ENCODE assay signal across 9 cellular contexts in genomic region chr17:80034977-80035686, GRCh38. TPM values are rescaled to one million over a fixed set of nuclear protein-coding genes. Genes with fewer than 3 reads are reported as not detected.
DNase-seq lines count a peak whose midpoint lies in the region; ATAC-seq and TF ChIP-seq lines count a peak whose summit lies in the region.
"Had no signal": no experiment of that assay in that cellular context is flagged by ENCODE, and none has a peak within 500 bp of the region (broad histone marks: within the 10 kb centered on the region; RNA-seq: fewer than 3 reads in every experiment).

No MANE protein-coding gene starts in this region.

- no peaks in the 10 kb centered on the region for H3K36me3 ChIP-seq in lower lobe of right lung

- H3K27me3 ChIP-seq in lower lobe of right lung (ENCODE audit: low read depth): no peaks in the 10 kb centered on the region

- ATAC-seq in HG02678 (IDR thresholded peaks at IDR 0.05; ENCODE audit: unreplicated experiment) (peak; percentile 22), lower lobe of right lung (no peak), GM18517 (IDR thresholded peaks at IDR 0.05; ENCODE audit: unreplicated experiment) (no peak)
- ATAC-seq in stimulated activated naive CD8-positive, alpha-beta T cell treated with anti-CD3 and anti-CD28 coated beads, Interleukin-15, Interleukin-2, amounts not matched to agents 100 U/mL and 50 U/mL, for 24 hours: peak; percentile 14

- peaks cover 24% of the 10 kb centered on the region for H3K4me1 ChIP-seq in lower lobe of right lung

- H3K4me3 ChIP-seq in choroid plexus epithelial cell (ENCODE audit: low read depth, low read length): peak overlapping the region; percentile 89
- peak overlapping the region; percentile 94 for H3K4me3 ChIP-seq in lower lobe of right lung

- H3K27ac ChIP-seq in VCaP (peak overlapping the region; percentile 98), lower lobe of right lung (peak overlapping the region; percentile 68)

- H3K9me3 ChIP-seq in lower lobe of right lung: no peaks in the 10 kb centered on the region

- intact Hi-C loops in lower lobe of right lung (cut with DNase I): no loop called here

- TF ChIP-seq CTCF in VCaP (conservative IDR thresholded peaks at IDR 0.05) (no peak), choroid plexus epithelial cell (conservative IDR thresholded peaks at IDR 0.05; ENCODE audit: low read depth, low read length) (no peak), lower lobe of right lung (IDR thresholded peaks at IDR 0.05) (no peak)

- DNase-seq in CMK (ENCODE audit: low read depth): peak; percentile 18
- DNase-seq in choroid plexus epithelial cell (ENCODE audit: low read depth): peak; percentile 55
- DNase-seq in lower lobe of right lung: peak; percentile 66
- peak; percentile 46 for DNase-seq in stimulated activated naive CD8-positive, alpha-beta T cell treated with anti-CD3 and anti-CD28 coated beads, Interleukin-15, Interleukin-2, amounts not matched to agents 100 U/mL and 50 U/mL, for 24 hours
- DNase-seq in AML-193 (lab: John Stamatoyannopoulos, UW): no peak

RNA-seq across cellular contexts. Expression of gene TBC1D16, which starts 0.5 kb away (rescaled TPM):
- total RNA-seq in lower lobe of right lung: 24.7 TPM

RNA-seq across cellular contexts. Expression of gene CCDC40, which starts 1.3 kb away (rescaled TPM):
- 14.1 TPM for total RNA-seq in lower lobe of right lung
- total RNA-seq: T-helper 1 cell treated with Interleukin-12 subunit alpha and Interleukin-12 subunit beta and Interleukin-4 antibody, amounts not matched to agents 30 ng/mL and 1 ng/mL, for 36 hours had no signal

Comparison
In these comparisons a context has a peak if more than half of its experiments do, and no peak if none do; other contexts are left out.
1. DNase-seq: peak in CMK (single experiment), choroid plexus epithelial cell (single experiment), lower lobe of right lung (single experiment) and stimulated activated naive CD8-positive, alpha-beta T cell treated with anti-CD3 and anti-CD28 coated beads, Interleukin-15, Interleukin-2, amounts not matched to agents 100 U/mL and 50 U/mL, for 24 hours (single experiment); none in AML-193 (0 of 2).
2. ATAC-seq: peak in HG02678 (single experiment) and stimulated activated naive CD8-positive, alpha-beta T cell treated with anti-CD3 and anti-CD28 coated beads, Interleukin-15, Interleukin-2, amounts not matched to agents 100 U/mL and 50 U/mL, for 24 hours (single experiment); none in lower lobe of right lung (0 of 2) and GM18517 (single experiment).